In genomic region chr7:155169498-155170065, GRCh38 we compare ENCODE assay signal across 22 cellular contexts.
"Had no signal": no experiment of that assay in that cellular context is flagged by ENCODE, and none has a peak within 500 bp of the region (broad histone marks: within the 10 kb centered on the region; RNA-seq: fewer than 3 reads in every experiment).

No MANE protein-coding gene starts in this region.

- H3K4me1 Mint-ChIP-seq: activated naive CD8-positive, alpha-beta T cell treated with anti-CD3 and anti-CD28 coated beads, Interleukin-2, amount 50 U/mL, for 24 hours; WTC11 had no signal

- H3K9me3 Mint-ChIP-seq: activated naive CD4-positive, alpha-beta T cell treated with anti-CD3 and anti-CD28 coated beads for 36 hours; activated naive CD8-positive, alpha-beta T cell treated with anti-CD3 and anti-CD28 coated beads, Interleukin-2, amount 50 U/mL, for 24 hours; natural killer cell treated with Interleukin-12 subunit alpha and Interleukin-12 subunit beta and Interleukin-15 and Interleukin-18, amount 100 ng/mL, for 72 hours; stimulated activated naive CD8-positive, alpha-beta T cell treated with anti-CD3 and anti-CD28 coated beads, Interleukin-15, Interleukin-2, amounts not matched to agents 100 ng/mL and 50 ng/mL, for 24 hours had no signal

- H3K4me3 ChIP-seq: psoas muscle, spleen, testis had no signal

- H3K27ac ChIP-seq: psoas muscle, spleen, testis had no signal

- H3K4me1 ChIP-seq: psoas muscle, spleen, testis had no signal

- H3K36me3 Mint-ChIP-seq: natural killer cell treated with Interleukin-12 subunit alpha and Interleukin-12 subunit beta and Interleukin-15 and Interleukin-18, amount 100 ng/mL, for 72 hours; WTC11 had no signal

- FAIRE-seq: endothelial cell of umbilical vein, keratinocyte had no signal

- H3K27ac Mint-ChIP-seq: activated CD8-positive, alpha-beta T cell treated with anti-CD3 and anti-CD28 coated beads, Interleukin-2, amount 10 ng/mL, durations not matched to agents 7 days and 5 days; activated naive CD4-positive, alpha-beta T cell treated with anti-CD3 and anti-CD28 coated beads for 36 hours; activated naive CD8-positive, alpha-beta T cell treated with anti-CD3 and anti-CD28 coated beads, Interleukin-2, amount 50 U/mL, for 24 hours; natural killer cell treated with Interleukin-12 subunit alpha and Interleukin-12 subunit beta and Interleukin-15 and Interleukin-18, amount 100 ng/mL, for 72 hours; stimulated activated naive CD8-positive, alpha-beta T cell treated with anti-CD3 and anti-CD28 coated beads, Interleukin-15, Interleukin-2, amounts not matched to agents 100 ng/mL and 50 ng/mL, for 24 hours; T-helper 17 cell; WTC11 had no signal

- H3K4me3 Mint-ChIP-seq: activated CD8-positive, alpha-beta T cell treated with anti-CD3 and anti-CD28 coated beads, Interleukin-2, amount 10 ng/mL, durations not matched to agents 7 days and 5 days; activated naive CD4-positive, alpha-beta T cell treated with anti-CD3 and anti-CD28 coated beads for 36 hours; activated naive CD8-positive, alpha-beta T cell treated with anti-CD3 and anti-CD28 coated beads, Interleukin-2, amount 50 U/mL, for 24 hours; natural killer cell treated with Interleukin-12 subunit alpha and Interleukin-12 subunit beta and Interleukin-15 and Interleukin-18, amount 100 ng/mL, for 72 hours; stimulated activated naive CD8-positive, alpha-beta T cell treated with anti-CD3 and anti-CD28 coated beads, Interleukin-15, Interleukin-2, amounts not matched to agents 100 ng/mL and 50 ng/mL, for 24 hours; T-helper 17 cell; WTC11 had no signal

- H3K36me3 ChIP-seq: spleen had no signal

- DNase-seq: activated CD4-positive, alpha-beta T cell treated with anti-CD3 and anti-CD28 coated beads for 4 hours; activated CD8-positive, alpha-beta T cell treated with anti-CD3 and anti-CD28 coated beads, Interleukin-2, amount 10 ng/mL, durations not matched to agents 7 days and 5 days; activated naive CD4-positive, alpha-beta T cell treated with anti-CD3 and anti-CD28 coated beads for 36 hours; activated naive CD8-positive, alpha-beta T cell treated with anti-CD3 and anti-CD28 coated beads, Interleukin-2, amount 50 U/mL, for 24 hours; activated T-cell treated with anti-CD3 and anti-CD28 coated beads for 4 hours; aorta; effector CD8-positive, alpha-beta T cell; foreskin fibroblast; hippocampal formation; mesenchymal stem cell; nucleus accumbens; psoas muscle; spleen; T-helper 17 cell; testis had no signal

- H3K27me3 ChIP-seq: testis had no signal

- H3K9me3 ChIP-seq: psoas muscle, spleen, testis had no signal

- ATAC-seq: activated CD8-positive, alpha-beta T cell treated with anti-CD3 and anti-CD28 coated beads, Interleukin-2, amount 10 ng/mL, durations not matched to agents 7 days and 5 days; activated naive CD8-positive, alpha-beta T cell treated with anti-CD3 and anti-CD28 coated beads, Interleukin-2, amount 50 U/mL, for 24 hours; left lobe of liver; natural killer cell treated with Interleukin-12 subunit alpha and Interleukin-12 subunit beta and Interleukin-15 and Interleukin-18, amount 100 ng/mL, for 72 hours; psoas muscle; sciatic nerve; T-helper 17 cell; WTC11 had no signal
